In the genomic region with DNA sequence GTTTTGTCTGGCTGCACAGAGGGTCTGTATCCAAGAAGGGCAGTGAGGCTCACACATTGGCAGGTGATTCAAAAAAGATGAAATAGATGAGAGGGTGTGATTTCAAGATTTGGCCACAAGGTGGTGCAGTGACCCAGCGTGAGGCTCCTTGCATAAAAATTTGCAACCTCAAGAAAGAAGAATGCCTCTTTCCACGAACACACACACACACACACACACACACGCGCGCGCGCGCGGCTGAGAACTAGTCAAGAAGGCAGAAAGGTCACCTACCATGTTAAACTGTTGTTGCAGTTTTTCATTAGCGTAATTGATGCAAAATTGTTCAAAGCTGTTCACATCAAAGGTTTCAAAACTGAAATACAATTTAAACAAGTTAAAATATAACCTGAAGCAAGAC, we compare ENCODE assay signal across 8 cellular contexts. TPM values are rescaled to one million over a fixed set of nuclear protein-coding genes. Genes with fewer than 3 reads are reported as not detected.
A peak's percentile ranks its signal among the peaks of the same experiment; 100 is the strongest.
DNase-seq lines count a peak whose midpoint lies in the region; ATAC-seq, FAIRE-seq and TF ChIP-seq lines count a peak whose summit lies in the region.

No MANE protein-coding gene starts in this region.

- DNase-seq in CD4-positive, CD25-positive, alpha-beta regulatory T cell = peak; percentile 63 to 91 (median 82)
- DNase-seq in H54 (ENCODE audit: insufficient read length, low spot score) = peak; percentile 23
- peak; percentile 87 to 92 for DNase-seq in NCI-H524 (lab: John Stamatoyannopoulos, UW)
- DNase-seq in activated CD4-positive, alpha-beta T cell treated with anti-CD3 and anti-CD28 coated beads, Interleukin-2, amount 50 U/mL, for 1 hour = peak; percentile 66
- peak; percentile 80 for DNase-seq in colonic mucosa
- DNase-seq in lower leg skin (ENCODE audit: low spot score in 2 of 2) = peak; percentile 79 to 93
- DNase-seq in stimulated activated CD4-positive, alpha-beta T cell treated with anti-CD3 and anti-CD28 coated beads, TNF-alpha, amount 100 ng/mL, for 48 hours (ENCODE audit: low read depth in 3 of 3) = peak; percentile 44 to 62 (median 52)

- FAIRE-seq in H54 (lab: Jason Lieb, UNC) = no peak

- peak; percentile 76 to 79 for ATAC-seq in CD4-positive, CD25-positive, alpha-beta regulatory T cell (ENCODE audit: low read depth in 2 of 2)
- no peak for ATAC-seq in HG03039 (IDR thresholded peaks at IDR 0.05; ENCODE audit: unreplicated experiment)

- H3K36me3 Mint-ChIP-seq in CD4-positive, CD25-positive, alpha-beta regulatory T cell = no peaks in the 10 kb centered on the region

- peak overlapping the region; percentile 60 to 85 (median 84) for H3K4me3 Mint-ChIP-seq in CD4-positive, CD25-positive, alpha-beta regulatory T cell

- H3K27ac ChIP-seq in CD4-positive, CD25-positive, alpha-beta regulatory T cell (ENCODE audit: insufficient read depth, low read length, poor library complexity, severe bottlenecking) = peak overlapping the region; percentile 48
- H3K27ac ChIP-seq in colonic mucosa = no peak overlapping the region

- peaks cover 0 to 1% (median 0%) of the 10 kb centered on the region in 7 donors for H3K9me3 Mint-ChIP-seq in CD4-positive, CD25-positive, alpha-beta regulatory T cell

- peaks cover 13 to 62% (median 37%) of the 10 kb centered on the region in 4 donors for H3K4me1 Mint-ChIP-seq in CD4-positive, CD25-positive, alpha-beta regulatory T cell

- peaks cover 5% of the 10 kb centered on the region for H3K27me3 Mint-ChIP-seq in CD4-positive, CD25-positive, alpha-beta regulatory T cell

- H3K4me1 ChIP-seq in CD4-positive, CD25-positive, alpha-beta regulatory T cell (ENCODE audit: control insufficient read depth, insufficient read depth, low read length, poor library complexity, severe bottlenecking) = peaks cover 35% of the 10 kb centered on the region
- H3K4me1 ChIP-seq in colonic mucosa = no peaks in the 10 kb centered on the region

- peak overlapping the region; percentile 71 to 94 (median 87) for H3K27ac Mint-ChIP-seq in CD4-positive, CD25-positive, alpha-beta regulatory T cell

- no peaks in the 10 kb centered on the region for H3K36me3 ChIP-seq in CD4-positive, CD25-positive, alpha-beta regulatory T cell (ENCODE audit: control insufficient read depth, insufficient read depth, low read length)
- H3K36me3 ChIP-seq in colonic mucosa = no peaks in the 10 kb centered on the region

- intact Hi-C loops in colonic mucosa (cut with DNase I) = loop anchor here (5.0 kb wide), 1 partner anchor 481 kb away; no protein-coding TSS in a partner anchor
- intact Hi-C loops in lower leg skin (cut with DNase I; ENCODE audit: low total_unique reads) = loop anchor here (10.0 kb wide), 1 partner anchor 478 kb away; no protein-coding TSS in a partner anchor

- H3K27me3 ChIP-seq in CD4-positive, CD25-positive, alpha-beta regulatory T cell (ENCODE audit: control insufficient read depth, insufficient read depth, low read length) = no peaks in the 10 kb centered on the region
- H3K27me3 ChIP-seq in colonic mucosa = no peaks in the 10 kb centered on the region

- H3K9ac ChIP-seq in colonic mucosa (ENCODE audit: low read depth in 2 of 2, low read length in 2 of 2) = no peak overlapping the region

- TF ChIP-seq POLR2A in H54 (IDR thresholded peaks at IDR 0.05; ENCODE audit: low read depth, low read length) (no peak), lower leg skin (IDR thresholded peaks at IDR 0.05) (no peak)

- peak overlapping the region; percentile 81 for H3K4me3 ChIP-seq in CD4-positive, CD25-positive, alpha-beta regulatory T cell (ENCODE audit: low read depth, low read length)
- H3K4me3 ChIP-seq in colonic mucosa (no peak overlapping the region), lower leg skin (ENCODE audit: low read depth, poor library complexity, severe bottlenecking) (no peak overlapping the region)

- no peaks in the 10 kb centered on the region for H3K9me3 ChIP-seq in CD4-positive, CD25-positive, alpha-beta regulatory T cell (ENCODE audit: control insufficient read depth in 2 of 2, low read length in 2 of 2)
- H3K9me3 ChIP-seq in colonic mucosa = no peaks in the 10 kb centered on the region

- WGBS in lower leg skin, 2 donors = 2 to 3% methylated on average over 10 of the region's 10 CpGs

- TF ChIP-seq CTCF in colonic mucosa (IDR thresholded peaks at IDR 0.05) = peak; percentile 55
- TF ChIP-seq CTCF in lower leg skin (IDR thresholded peaks at IDR 0.05) = peak in 1 of 3 donors; percentile 32

RNA-seq across cellular contexts. Expression of a gene that starts 39.2 kb away (rescaled TPM):
- 4.1 TPM for total RNA-seq in CD4-positive, CD25-positive, alpha-beta regulatory T cell
- polyA plus RNA-seq in CD4-positive, CD25-positive, alpha-beta regulatory T cell = 1 to 10 TPM in 3 of 4 donors, under 1 TPM in 1; 0.60 to 1.9 (median 1.4) TPM
- 100 to 1,000 TPM in 1 of 2 donors, 10 to 100 TPM in 1; 71.4 to 102 TPM for total RNA-seq in colonic mucosa
- total RNA-seq in lower leg skin = 10 to 100 TPM in 2 of 4 donors, 1 to 10 TPM in 2; 6.4 to 23.5 (median 13.9) TPM

Comparison
In these comparisons a context has a peak if more than half of its experiments do, and no peak if none do; other contexts are left out.
1. DNase-seq: peak in every context shown above with its lines; median percentile 90 in NCI-H524; 86 in lower leg skin; 82 in CD4-positive, CD25-positive, alpha-beta regulatory T cell; 80 in colonic mucosa; 66 in activated CD4-positive, alpha-beta T cell treated with anti-CD3 and anti-CD28 coated beads, Interleukin-2, amount 50 U/mL, for 1 hour; 52 in stimulated activated CD4-positive, alpha-beta T cell treated with anti-CD3 and anti-CD28 coated beads, TNF-alpha, amount 100 ng/mL, for 48 hours; 23 in H54.